Comparison of ENCODE assay signal across 24 cellular contexts in genomic region chr3:31378226-31378625, GRCh38.
"Had no signal": no experiment of that assay in that cellular context is flagged by ENCODE, and none has a peak within 500 bp of the region (broad histone marks: within the 10 kb centered on the region; RNA-seq: fewer than 3 reads in every experiment).

No MANE protein-coding gene starts in this region.

- DNase-seq: Karpas-422, KBM-7, MM.1S, MV-4-11, NCI-H1048, NCI-H1105, NCI-H1417, NCI-H1436 treated with DMSO at 0.1 percent for 48 hours, NCI-H1694, NCI-H187 treated with DMSO at 0.1 percent for 48 hours, NCI-H2029 treated with DMSO at 0.1 percent for 48 hours, NCI-H2171 treated with DMSO at 0.1 percent for 48 hours, NCI-H345, NCI-H446 treated with DMSO at 0.1 percent for 48 hours, NCI-H510A treated with DMSO at 0.1 percent for 48 hours, NCI-H526 treated with DMSO at 0.1 percent for 48 hours, NCI-H748 treated with DMSO at 0.1 percent for 48 hours, Right ventricle myocardium superior, RPMI8226, SIG-M5 had no signal

- H3K4me3 Mint-ChIP-seq: IgD-negative memory B cell had no signal

- FAIRE-seq: RCC 7860 had no signal

- H3K36me3 ChIP-seq: SJSA1 had no signal

- H3K4me3 ChIP-seq: SJSA1, SK-N-MC had no signal

- H3K27ac ChIP-seq: SJSA1, SK-N-MC had no signal

- H3K27me3 Mint-ChIP-seq: IgD-negative memory B cell had no signal

- H3K27me3 ChIP-seq: SJSA1 had no signal

- H3K27ac Mint-ChIP-seq: IgD-negative memory B cell had no signal

- H3K9me3 ChIP-seq: SJSA1 had no signal
